In genomic region chr6:34865107-34865506, GRCh38 we compare ENCODE assay signal across 18 cellular contexts. TPM values are rescaled to one million over a fixed set of nuclear protein-coding genes. Genes with fewer than 3 reads are reported as not detected.
DNase-seq lines count a peak whose midpoint lies in the region; ATAC-seq and TF ChIP-seq lines count a peak whose summit lies in the region.
"Had no signal": no experiment of that assay in that cellular context is flagged by ENCODE, and none has a peak within 500 bp of the region (broad histone marks: within the 10 kb centered on the region; RNA-seq: fewer than 3 reads in every experiment).

No MANE protein-coding gene starts in this region.

- WGBS in psoas muscle, 3 donors: 22 to 27% (median 22%) methylated on average over 3 of the region's 3 CpGs
- WGBS in suprapubic skin: 78% methylated on average over 3 of the region's 3 CpGs

- H3K36me3 ChIP-seq in right atrium auricular region (peaks cover 17% of the 10 kb centered on the region), psoas muscle (ENCODE audit: insufficient read depth in 1 of 2, low read depth in 1 of 2) (peaks cover 6 to 56% of the 10 kb centered on the region in 2 donors), suprapubic skin (peaks cover 21% of the 10 kb centered on the region)

- intact Hi-C loops in psoas muscle (cut with DNase I): no loop called here

- TF ChIP-seq POLR2A in suprapubic skin (IDR thresholded peaks at IDR 0.05): no peak

- H3K4me3 ChIP-seq in choroid plexus epithelial cell (ENCODE audit: low read depth, low read length) (no peak overlapping the region), right atrium auricular region (no peak overlapping the region), psoas muscle (no peak overlapping the region), suprapubic skin (no peak overlapping the region)

- no peak for TF ChIP-seq CTCF in choroid plexus epithelial cell (conservative IDR thresholded peaks at IDR 0.05; ENCODE audit: low read depth, low read length)
- no peak for TF ChIP-seq CTCF in right atrium auricular region (IDR thresholded peaks at IDR 0.05)
- no peak for TF ChIP-seq CTCF in psoas muscle (IDR thresholded peaks at IDR 0.05)
- TF ChIP-seq CTCF in suprapubic skin (IDR thresholded peaks at IDR 0.05): no peak

- peak overlapping the region; percentile 48 to 83 for H3K27ac ChIP-seq in right atrium auricular region
- peak overlapping the region; percentile 78 for H3K27ac ChIP-seq in psoas muscle
- no peak overlapping the region for H3K27ac ChIP-seq in suprapubic skin
- H3K27ac ChIP-seq: WERI-Rb-1 had no signal

- H3K27me3 ChIP-seq in right atrium auricular region: no peaks in the 10 kb centered on the region
- H3K27me3 ChIP-seq in psoas muscle (ENCODE audit: insufficient read depth in 3 of 3, low read length in 2 of 3): no peaks in the 10 kb centered on the region
- H3K27me3 ChIP-seq in suprapubic skin: no peaks in the 10 kb centered on the region

- peak; percentile 78 for DNase-seq in OCI-M2 (lab: John Stamatoyannopoulos, UW; ENCODE audit: unreplicated experiment)
- peak; percentile 28 for DNase-seq in choroid plexus epithelial cell (ENCODE audit: low read depth)
- no peak for DNase-seq in right atrium auricular region (ENCODE audit: low spot score)
- no peak for DNase-seq in psoas muscle
- DNase-seq in GOT3 (lab: John Stamatoyannopoulos, UW): no peak
- no peak for DNase-seq in COLO668 (lab: John Stamatoyannopoulos, UW; ENCODE audit: unreplicated experiment)
- DNase-seq in suprapubic skin (ENCODE audit: low spot score in 2 of 2): no peak
- DNase-seq: activated CD8-positive, alpha-beta T cell treated with anti-CD3 and anti-CD28 coated beads for 36 hours; CD8-positive, alpha-beta T cell; DND-41; hypothalamus; KG1; natural killer cell; NCI-H1105 treated with DMSO at 0.1 percent for 48 hours; NCI-H69 had no signal

- no peak for TF ChIP-seq EP300 in suprapubic skin (IDR thresholded peaks at IDR 0.05)

- H3K4me1 ChIP-seq in right atrium auricular region: peaks cover 0 to 20% of the 10 kb centered on the region in 2 donors
- H3K4me1 ChIP-seq in psoas muscle: peaks cover 24% of the 10 kb centered on the region
- no peaks in the 10 kb centered on the region for H3K4me1 ChIP-seq in suprapubic skin

- H3K9me3 ChIP-seq in right atrium auricular region: no peaks in the 10 kb centered on the region
- H3K9me3 ChIP-seq in psoas muscle: no peaks in the 10 kb centered on the region
- no peaks in the 10 kb centered on the region for H3K9me3 ChIP-seq in suprapubic skin

- ATAC-seq in psoas muscle (peak; percentile 78 to 95 (median 92)), HG03045 (IDR thresholded peaks at IDR 0.05; ENCODE audit: unreplicated experiment) (no peak)
- ATAC-seq: activated CD8-positive, alpha-beta T cell treated with anti-CD3 and anti-CD28 coated beads for 36 hours; CD8-positive, alpha-beta T cell; natural killer cell; Panc1 had no signal

RNA-seq across cellular contexts. Expression of gene TAF11, which starts 22.7 kb away (rescaled TPM):
- total RNA-seq in right atrium auricular region (10 to 100 TPM; 17.1 to 19.0 TPM), psoas muscle (10 to 100 TPM; 17.4 to 25.8 (median 23.1) TPM), suprapubic skin (10 to 100 TPM; 16.9 to 33.9 (median 26.4) TPM)
- polyA plus RNA-seq in psoas muscle: 10 to 100 TPM; 31.8 to 71.8 (median 60.9) TPM

RNA-seq across cellular contexts. Expression of gene ANKS1A, which starts 23.9 kb away (rescaled TPM):
- total RNA-seq in right atrium auricular region: 10 to 100 TPM; 26.7 to 30.9 TPM
- total RNA-seq in psoas muscle: 10 to 100 TPM in 1 of 4 donors, 1 to 10 TPM in 3; 6.1 to 12.4 (median 7.7) TPM
- 1 to 10 TPM; 3.9 to 5.7 (median 5.6) TPM for polyA plus RNA-seq in psoas muscle
- 10 to 100 TPM; 24.7 to 34.6 (median 30.5) TPM for total RNA-seq in suprapubic skin

Comparison
In these comparisons a context has a peak if more than half of its experiments do, and no peak if none do; other contexts are left out.
1. DNase-seq: peak in OCI-M2 (single experiment) and choroid plexus epithelial cell (single experiment); none in right atrium auricular region (single experiment), psoas muscle (0 of 2), GOT3 (single experiment), COLO668 (single experiment) and suprapubic skin (0 of 2).